Comparison of ENCODE assay signal across 18 cellular contexts in genomic region chrX:13142891-13143290, GRCh38.
DNase-seq lines count a peak whose midpoint lies in the region; ATAC-seq and TF ChIP-seq lines count a peak whose summit lies in the region.
"Had no signal": no experiment of that assay in that cellular context is flagged by ENCODE, and none has a peak within 500 bp of the region (broad histone marks: within the 10 kb centered on the region; RNA-seq: fewer than 3 reads in every experiment).

No MANE protein-coding gene starts in this region.

- no peaks in the 10 kb centered on the region for H4K20me1 ChIP-seq in IMR-90 (ENCODE audit: insufficient read depth, low read length)
- H4K20me1 ChIP-seq in PC-3 (ENCODE audit: low read length) = no peaks in the 10 kb centered on the region
- H4K20me1 ChIP-seq in hepatocyte (ENCODE audit: insufficient read depth, poor library complexity, severe bottlenecking) = no peaks in the 10 kb centered on the region

- H3K4me3 ChIP-seq in IMR-90 (ENCODE audit: insufficient read depth, low read depth, low read length) (no peak overlapping the region), PC-3 (ENCODE audit: low read length) (no peak overlapping the region), hepatocyte (no peak overlapping the region), ovary (no peak overlapping the region)

- ATAC-seq in IMR-90 (ENCODE audit: low read depth) (no peak), PC-3 (no peak), HG03439 (IDR thresholded peaks at IDR 0.05; ENCODE audit: unreplicated experiment) (no peak)
- ATAC-seq in effector memory CD8-positive, alpha-beta T cell (replicated peaks) = no peak
- ATAC-seq: activated naive CD4-positive, alpha-beta T cell treated with anti-CD3 and anti-CD28 coated beads, Interleukin-2, amount 50 U/mL, for 72 hours; activated T-cell treated with anti-CD3 and anti-CD28 coated beads, Interleukin-2, amount 50 U/mL, for 72 hours had no signal

- H3K4me1 ChIP-seq in IMR-90 (ENCODE audit: control insufficient read depth, insufficient read depth, low read length) (peaks cover 3% of the 10 kb centered on the region; the same call in 1 of the 2 replicates), PC-3 (ENCODE audit: insufficient read depth, low read length) (no peaks in the 10 kb centered on the region), hepatocyte (ENCODE audit: insufficient read depth) (peaks cover 6% of the 10 kb centered on the region), ovary (ENCODE audit: insufficient read depth) (no peaks in the 10 kb centered on the region)

- CTCF ChIA-PET in IMR-90 (lab: Yijun Ruan, JAX) = no interaction called here
- CTCF ChIA-PET in PC-3 (lab: Charles Lee) = no interaction called here

- H3K9me2 ChIP-seq in PC-3 (replicated peaks; ENCODE audit: low read length) (no peaks in the 10 kb centered on the region), hepatocyte (replicated peaks; ENCODE audit: insufficient read depth) (no peaks in the 10 kb centered on the region)

- no peak overlapping the region for H2BK5ac ChIP-seq in IMR-90 (ENCODE audit: low read depth, low read length, poor library complexity, severe bottlenecking)

- H3K36me3 ChIP-seq in IMR-90 (ENCODE audit: control insufficient read depth, insufficient read depth, low read length) (no peaks in the 10 kb centered on the region), PC-3 (ENCODE audit: low read depth, low read length) (no peaks in the 10 kb centered on the region), hepatocyte (replicated peaks; ENCODE audit: insufficient read depth, low read depth) (no peaks in the 10 kb centered on the region), ovary (no peaks in the 10 kb centered on the region)

- no peak overlapping the region for H2BK20ac ChIP-seq in IMR-90 (ENCODE audit: low read depth, low read length)

- no peak overlapping the region for H2AK9ac ChIP-seq in IMR-90 (replicated peaks; ENCODE audit: low read depth, low read length, poor library complexity)

- no peak overlapping the region for H3K56ac ChIP-seq in IMR-90 (ENCODE audit: extremely low read depth, insufficient read depth, low read length)

- H3F3A ChIP-seq in PC-3 (ENCODE audit: low read length, unreplicated experiment) = no peaks in the 10 kb centered on the region

- intact Hi-C loops in IMR-90 (cut with micrococcal nuclease) (no loop called here), PC-3 (cut with micrococcal nuclease) (no loop called here), ovary (cut with DNase I) (no loop called here)

- H3K27ac ChIP-seq in IMR-90 (ENCODE audit: insufficient read depth, low read length) (no peak overlapping the region), PC-3 (ENCODE audit: low read length) (no peak overlapping the region), hepatocyte (peak overlapping the region; percentile 74), ovary (no peak overlapping the region)
- H3K27ac ChIP-seq: HL-60 had no signal

- peak overlapping the region; percentile 24; the same call in 1 of the 2 replicates for H2AK5ac ChIP-seq in IMR-90 (ENCODE audit: low read depth, low read length)

- H2BK15ac ChIP-seq in IMR-90 (ENCODE audit: low read depth, low read length) = no peak overlapping the region

- no peaks in the 10 kb centered on the region for H3K79me2 ChIP-seq in PC-3 (ENCODE audit: low read length)
- no peaks in the 10 kb centered on the region for H3K79me2 ChIP-seq in hepatocyte

- no peak for DNase-seq in IMR-90
- DNase-seq in PC-3 = no peak
- DNase-seq in hepatocyte (ENCODE audit: low spot score) = peak; percentile 50
- no peak for DNase-seq in osteocyte (ENCODE audit: extremely low spot score, unreplicated experiment)
- no peak for DNase-seq in ovary
- no peak for DNase-seq in NCI-H1694 (lab: John Stamatoyannopoulos, UW)
- DNase-seq in effector memory CD8-positive, alpha-beta T cell = no peak
- DNase-seq: activated T-cell treated with anti-CD3 and anti-CD28 coated beads, Interleukin-2, amount 50 U/mL, for 72 hours; CD4-positive, alpha-beta T cell; DMS79; NCI-H1092; NCI-H2107; NCI-H526; stimulated activated CD4-positive, alpha-beta T cell treated with anti-CD3 and anti-CD28 coated beads, Interleukin-12 subunit alpha, Interleukin-12 subunit beta, amount 100 ng/mL, for 4 hours; T-helper 2 cell had no signal

- in situ Hi-C loops in IMR-90 (cut with MboI; ENCODE audit: low sequenced_read_pairs) = no loop called here

- H3K23ac ChIP-seq in IMR-90 (ENCODE audit: low read depth, low read length) = no peak overlapping the region

- H3K9me3 Mint-ChIP-seq in osteocyte (ENCODE audit: unreplicated experiment) = peaks cover 8% of the 10 kb centered on the region
- peaks cover 0 to 2% of the 10 kb centered on the region in 2 donors for H3K9me3 Mint-ChIP-seq in effector memory CD8-positive, alpha-beta T cell
- H3K9me3 Mint-ChIP-seq: CD4-positive, alpha-beta T cell had no signal

- BruUV-seq in IMR-90 (replicated peaks; lab: Mats Ljungman, UMichigan) (no TSS peak), PC-3 (replicated peaks; lab: Mats Ljungman, UMichigan) (no TSS peak)

- TF ChIP-seq EP300 in ovary (IDR thresholded peaks at IDR 0.05) = no peak

- H2BK120ac ChIP-seq in IMR-90 (ENCODE audit: low read depth, low read length) = no peak overlapping the region

- H3K4me1 Mint-ChIP-seq in osteocyte (ENCODE audit: unreplicated experiment) = peaks cover 30% of the 10 kb centered on the region
- no peaks in the 10 kb centered on the region for H3K4me1 Mint-ChIP-seq in effector memory CD8-positive, alpha-beta T cell (ENCODE audit: low read depth in 2 of 2)

- H3K4me2 ChIP-seq in IMR-90 (ENCODE audit: low read depth, low read length) (no peak overlapping the region), PC-3 (ENCODE audit: low read length) (no peak overlapping the region), hepatocyte (peak overlapping the region; percentile 29)

- H4K5ac ChIP-seq in IMR-90 (ENCODE audit: low read depth, low read length) = no peak overlapping the region

- WGBS in IMR-90 (ENCODE audit: extremely low coverage in 2 of 2, insufficient read length in 1 of 2), 2 experiments = no CpG with 5 or more reads among the region's 3 CpGs
- WGBS in hepatocyte (ENCODE audit: low lambda C conversion rate, missing lambda C conversion rate) = 50% methylated on average over 3 of the region's 3 CpGs
- 75 to 79% (median 77%) methylated on average over 3 of the region's 3 CpGs for WGBS in ovary, 3 donors

- H3K9me3 ChIP-seq in IMR-90 (ENCODE audit: control insufficient read depth, insufficient read depth, low read length) = peaks cover 2% of the 10 kb centered on the region; the same call in 1 of the 2 replicates
- H3K9me3 ChIP-seq in PC-3 (ENCODE audit: low read length) = no peaks in the 10 kb centered on the region
- H3K9me3 ChIP-seq in hepatocyte (ENCODE audit: low read depth) = no peaks in the 10 kb centered on the region
- H3K9me3 ChIP-seq in ovary = no peaks in the 10 kb centered on the region

- TF ChIP-seq CTCF in IMR-90 (conservative IDR thresholded peaks at IDR 0.05; ENCODE audit: low read depth, low read length) = no peak
- no peak for TF ChIP-seq CTCF in PC-3 (conservative IDR thresholded peaks at IDR 0.05; ENCODE audit: low read depth, low read length)
- peak; percentile 8 for TF ChIP-seq CTCF in hepatocyte (IDR thresholded peaks at IDR 0.05; ENCODE audit: poor library complexity)
- TF ChIP-seq CTCF in osteocyte (IDR thresholded peaks at IDR 0.05) = no peak
- no peak for TF ChIP-seq CTCF in ovary (IDR thresholded peaks at IDR 0.05)

- H3K36me3 Mint-ChIP-seq in osteocyte (ENCODE audit: unreplicated experiment) = no peaks in the 10 kb centered on the region
- no peaks in the 10 kb centered on the region for H3K36me3 Mint-ChIP-seq in effector memory CD8-positive, alpha-beta T cell (ENCODE audit: insufficient read depth)

- H3K79me1 ChIP-seq in IMR-90 (ENCODE audit: low read depth in 1 of 2, low read length in 2 of 2) = no peaks in the 10 kb centered on the region

- H3K4me3 Mint-ChIP-seq in osteocyte (ENCODE audit: unreplicated experiment) = no peak overlapping the region
- H3K4me3 Mint-ChIP-seq in effector memory CD8-positive, alpha-beta T cell = no peak overlapping the region
- H3K4me3 Mint-ChIP-seq: activated T-cell treated with anti-CD3 and anti-CD28 coated beads, Interleukin-2, amount 50 U/mL, for 72 hours; CD4-positive, alpha-beta T cell had no signal

- H3K27me3 Mint-ChIP-seq in osteocyte (ENCODE audit: unreplicated experiment) = no peaks in the 10 kb centered on the region
- no peaks in the 10 kb centered on the region for H3K27me3 Mint-ChIP-seq in effector memory CD8-positive, alpha-beta T cell
- H3K27me3 Mint-ChIP-seq: CD4-positive, alpha-beta T cell had no signal

- H3K27me3 ChIP-seq in IMR-90 (ENCODE audit: control insufficient read depth, insufficient read depth, low read length) (no peaks in the 10 kb centered on the region), PC-3 (ENCODE audit: low read length) (no peaks in the 10 kb centered on the region), hepatocyte (no peaks in the 10 kb centered on the region), ovary (no peaks in the 10 kb centered on the region)

- H2AFZ ChIP-seq in IMR-90 (replicated peaks; ENCODE audit: low read length, poor library complexity) (peak overlapping the region; percentile 13), PC-3 (ENCODE audit: low read length) (0 out of 2 replicates have a peak overlapping the region, but pooled peaks have one; percentile 34), hepatocyte (peak overlapping the region; percentile 7)

- POLR2A ChIA-PET in IMR-90 (lab: Charles Lee; ENCODE audit: unreplicated experiment) = no interaction called here
- POLR2A ChIA-PET in PC-3 (lab: Charles Lee; ENCODE audit: unreplicated experiment) = no interaction called here

- dilution Hi-C loops in IMR-90 (cut with HindIII; ENCODE audit: low sequenced_read_pairs, unreplicated experiment) = no loop called here

- H3K9ac ChIP-seq in IMR-90 (ENCODE audit: low read depth, low read length) (no peak overlapping the region), PC-3 (ENCODE audit: low read length) (no peak overlapping the region)

- H3K9me1 ChIP-seq in IMR-90 (ENCODE audit: insufficient read depth, low read length) = no peaks in the 10 kb centered on the region

- H4K8ac ChIP-seq in IMR-90 (ENCODE audit: low read depth in 2 of 2, low read length in 2 of 2) = no peak overlapping the region

- H3K14ac ChIP-seq in IMR-90 (replicated peaks; ENCODE audit: low read depth, low read length) = no peak overlapping the region

- no peak for TF ChIP-seq RAD21 in IMR-90 (IDR thresholded peaks at IDR 0.05; ENCODE audit: low read length)

- TF ChIP-seq POLR2A in IMR-90 (IDR thresholded peaks at IDR 0.05; ENCODE audit: low read depth, low read length) (no peak), ovary (IDR thresholded peaks at IDR 0.05) (no peak)

- H3K27ac Mint-ChIP-seq in osteocyte (ENCODE audit: unreplicated experiment) = peak overlapping the region; percentile 38
- no peak overlapping the region for H3K27ac Mint-ChIP-seq in effector memory CD8-positive, alpha-beta T cell
- H3K27ac Mint-ChIP-seq: activated T-cell treated with anti-CD3 and anti-CD28 coated beads, Interleukin-2, amount 50 U/mL, for 72 hours; CD4-positive, alpha-beta T cell had no signal

- H3K4ac ChIP-seq in IMR-90 (ENCODE audit: low read depth, low read length) = peak overlapping the region; percentile 24; the same call in 1 of the 2 replicates

- H3K18ac ChIP-seq in IMR-90 (ENCODE audit: low read depth, low read length) = no peak overlapping the region

- no peak overlapping the region for H4K91ac ChIP-seq in IMR-90 (ENCODE audit: insufficient read depth, low read depth, low read length)
